Comparison of ENCODE assay signal across 8 cellular contexts in the genomic region with DNA sequence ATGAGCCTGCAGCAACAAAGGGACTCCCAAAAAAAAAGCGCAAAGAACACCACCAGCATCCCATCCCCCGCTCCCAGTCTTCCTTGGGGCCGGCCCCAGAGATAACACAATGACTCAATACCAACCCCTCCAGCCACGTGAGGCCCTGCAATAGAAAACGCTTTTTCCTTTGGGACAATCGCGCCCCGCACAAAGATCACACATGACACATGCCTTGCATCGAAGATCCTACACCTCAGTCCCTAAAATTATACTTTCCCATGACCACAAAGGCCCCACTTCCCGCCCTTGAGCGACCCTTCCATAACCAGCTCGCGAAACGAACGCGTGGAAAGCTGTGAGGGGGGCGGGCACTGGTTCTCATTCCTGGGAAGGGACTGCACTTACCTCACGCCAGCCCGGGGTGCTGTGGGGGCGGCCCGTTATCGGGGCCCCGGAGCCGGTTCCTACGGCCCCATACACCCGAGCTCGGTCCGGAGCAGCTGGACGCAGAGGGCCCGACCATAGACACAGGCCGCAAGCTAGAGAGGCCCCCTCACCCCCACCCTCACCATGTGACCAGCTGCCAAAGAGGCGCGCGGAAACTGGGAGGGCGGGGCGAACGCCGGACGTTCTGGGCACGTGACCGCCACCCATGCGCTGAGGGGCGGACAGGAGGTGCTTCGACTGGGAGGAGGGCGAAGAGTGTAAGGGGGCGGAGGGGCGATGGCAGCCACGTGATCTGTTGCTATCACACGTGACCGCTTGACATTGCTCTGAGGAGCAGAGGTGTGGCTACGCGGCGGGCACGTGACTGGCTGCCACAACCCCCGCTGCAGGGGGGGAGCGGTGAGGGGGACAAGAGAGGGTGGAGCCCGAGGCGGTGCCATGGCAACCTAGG. TPM values are rescaled to one million over a fixed set of nuclear protein-coding genes. Genes with fewer than 3 reads are reported as not detected.
DNase-seq lines count a peak whose midpoint lies in the region; ATAC-seq and TF ChIP-seq lines count a peak whose summit lies in the region.

Gene CDK4 (minus strand): TSS at position 523 of the 880 bp plus-strand sequence. CDS start 593 bp downstream, outside the sequence.

- H3K4me3 ChIP-seq in NB4 (ENCODE audit: low read depth, low read length) (peak within 1 kb of the TSS; percentile 82), SK-N-MC (peak within 1 kb of the TSS; percentile 91), gastroesophageal sphincter (peak within 1 kb of the TSS; percentile 72 to 86), neutrophil (ENCODE audit: low read depth in 1 of 2, low read length in 1 of 2) (peak within 1 kb of the TSS; percentile 64 to 78)

- peaks cover 31% of the 10 kb centered on the region for H3K36me3 Mint-ChIP-seq in HFFc6 (ENCODE audit: low read depth)
- H3K36me3 Mint-ChIP-seq in activated naive CD4-positive, alpha-beta T cell treated with anti-CD3 and anti-CD28 coated beads, Interleukin-2, amount 10 ng/mL, durations not matched to agents 7 days and 5 days = peaks cover 43% of the 10 kb centered on the region

- TF ChIP-seq CTCF in HFFc6 (IDR thresholded peaks at IDR 0.05) (no peak), NB4 (IDR thresholded peaks at IDR 0.05; ENCODE audit: low read depth, low read length) (no peak), gastroesophageal sphincter (IDR thresholded peaks at IDR 0.05) (no peak), neutrophil (IDR thresholded peaks at IDR 0.05) (no peak)

- H3K4me3 Mint-ChIP-seq in HFFc6 = peak within 1 kb of the TSS; percentile 98
- peak within 1 kb of the TSS; percentile 98 for H3K4me3 Mint-ChIP-seq in activated naive CD4-positive, alpha-beta T cell treated with anti-CD3 and anti-CD28 coated beads, Interleukin-2, amount 10 ng/mL, durations not matched to agents 7 days and 5 days

- no peaks in the 10 kb centered on the region for H3K27me3 ChIP-seq in gastroesophageal sphincter
- peaks cover 46% of the 10 kb centered on the region for H3K27me3 ChIP-seq in neutrophil

- peaks cover 37% of the 10 kb centered on the region for H3K4me1 Mint-ChIP-seq in HFFc6 (ENCODE audit: low read depth)
- peaks cover 60% of the 10 kb centered on the region for H3K4me1 Mint-ChIP-seq in activated naive CD4-positive, alpha-beta T cell treated with anti-CD3 and anti-CD28 coated beads, Interleukin-2, amount 10 ng/mL, durations not matched to agents 7 days and 5 days

- H3K27me3 Mint-ChIP-seq in HFFc6 (ENCODE audit: insufficient read depth) = peaks cover 26% of the 10 kb centered on the region
- peaks cover 4% of the 10 kb centered on the region for H3K27me3 Mint-ChIP-seq in activated naive CD4-positive, alpha-beta T cell treated with anti-CD3 and anti-CD28 coated beads, Interleukin-2, amount 10 ng/mL, durations not matched to agents 7 days and 5 days

- CTCF ChIA-PET in activated naive CD4-positive, alpha-beta T cell treated with anti-CD3 and anti-CD28 coated beads, Interleukin-2, amount 10 ng/mL, durations not matched to agents 7 days and 5 days (lab: Charles Lee) = interaction anchor here (0.8 to 1.0 kb wide), 3 partner anchors 13 to 293 kb away, joined by 3 to 4 read pairs (median 3); no protein-coding TSS in a partner anchor

- H3K4me1 ChIP-seq in gastroesophageal sphincter (peaks cover 2 to 51% (median 17%) of the 10 kb centered on the region in 3 donors), neutrophil (ENCODE audit: control insufficient read depth in 1 of 2, insufficient read depth in 1 of 2, low read depth in 1 of 2, low read length in 1 of 2) (peaks cover 36 to 42% of the 10 kb centered on the region in 2 experiments)

- peak; percentile 84 for TF ChIP-seq POLR2A in NB4 (IDR thresholded peaks at IDR 0.05; ENCODE audit: extremely low read depth, insufficient read length)
- TF ChIP-seq POLR2A in gastroesophageal sphincter (IDR thresholded peaks at IDR 0.05) = peak; percentile 47 to 66

- no peaks in the 10 kb centered on the region for H3K9me3 ChIP-seq in SK-N-MC (ENCODE audit: low read depth, low read length)
- no peaks in the 10 kb centered on the region for H3K9me3 ChIP-seq in gastroesophageal sphincter
- no peaks in the 10 kb centered on the region for H3K9me3 ChIP-seq in neutrophil

- no peaks in the 10 kb centered on the region for H3K9me3 Mint-ChIP-seq in HFFc6
- no peaks in the 10 kb centered on the region for H3K9me3 Mint-ChIP-seq in activated naive CD4-positive, alpha-beta T cell treated with anti-CD3 and anti-CD28 coated beads, Interleukin-2, amount 10 ng/mL, durations not matched to agents 7 days and 5 days

- WGBS in gastroesophageal sphincter (ENCODE audit: low coverage in 1 of 2), 2 donors = 0 to 1% methylated on average over 14 to 20 of the region's 58 CpGs

- no peak for TF ChIP-seq EP300 in gastroesophageal sphincter (IDR thresholded peaks at IDR 0.05)

- ATAC-seq in gastroesophageal sphincter = peak; percentile 92

- peak within 1 kb of the TSS; percentile 97 for H3K27ac Mint-ChIP-seq in HFFc6
- H3K27ac Mint-ChIP-seq in activated naive CD4-positive, alpha-beta T cell treated with anti-CD3 and anti-CD28 coated beads, Interleukin-2, amount 10 ng/mL, durations not matched to agents 7 days and 5 days = peak within 1 kb of the TSS; percentile 94

- H3K36me3 ChIP-seq in SK-N-MC (ENCODE audit: insufficient read depth, low read length) = peaks cover 43% of the 10 kb centered on the region
- peaks cover 0 to 37% of the 10 kb centered on the region in 2 donors for H3K36me3 ChIP-seq in gastroesophageal sphincter
- H3K36me3 ChIP-seq in neutrophil = no peaks in the 10 kb centered on the region

- peak; percentile 94 for DNase-seq in GM04503 (ENCODE audit: low read depth)
- peak; percentile 100 for DNase-seq in HFFc6
- peak; percentile 100 for DNase-seq in NB4 (ENCODE audit: low read depth)
- DNase-seq in SK-N-MC (ENCODE audit: low read depth, low spot score) = peak; percentile 97
- peak; percentile 100 for DNase-seq in activated naive CD4-positive, alpha-beta T cell treated with anti-CD3 and anti-CD28 coated beads, Interleukin-2, amount 10 ng/mL, durations not matched to agents 7 days and 5 days
- peak; percentile 87 to 100 (median 100) for DNase-seq in substantia nigra (lab: John Stamatoyannopoulos, UW)

- peak within 1 kb of the TSS; percentile 97 for H3K9ac ChIP-seq in SK-N-MC (ENCODE audit: insufficient read length)

- H3K27ac ChIP-seq in SK-N-MC (peak within 1 kb of the TSS; percentile 74), gastroesophageal sphincter (peak within 1 kb of the TSS; percentile 80 to 94 (median 87)), neutrophil (peak within 1 kb of the TSS; percentile 54), substantia nigra (ENCODE audit: low read depth, low read length, poor library complexity, severe bottlenecking) (peak within 1 kb of the TSS; percentile 87)

RNA-seq across cellular contexts. Expression of gene CDK4, which starts in this region (rescaled TPM):
- total RNA-seq in HFFc6 (2021; fragmentation: NEBNext Ultra II Directional; extraction: Animal tissue kit (Norgen Biotek cat#: 25700)) = 100 to 1,000 TPM; 112 to 140 (median 116) TPM
- 100 to 1,000 TPM in 2 of 4 donors, 10 to 100 TPM in 2; 56.7 to 107 (median 101) TPM for total RNA-seq in gastroesophageal sphincter

Comparison
In these comparisons a context has a peak if more than half of its experiments do, and no peak if none do; other contexts are left out.
1. Peak in every context shown above with its lines: DNase-seq, ATAC-seq, H3K4me3 ChIP-seq and H3K27ac ChIP-seq.